ENCODE assay signal across 8 cellular contexts in genomic region chr3:5026046-5026362, GRCh38. TPM values are rescaled to one million over a fixed set of nuclear protein-coding genes. Genes with fewer than 3 reads are reported as not detected.
DNase-seq lines count a peak whose midpoint lies in the region; ATAC-seq and TF ChIP-seq lines count a peak whose summit lies in the region.

No MANE protein-coding gene starts in this region.

- TF ChIP-seq RAD21 in liver (IDR thresholded peaks at IDR 0.05) = no peak

- no peak for TF ChIP-seq EP300 in suprapubic skin (IDR thresholded peaks at IDR 0.05)

- 58 to 83% methylated on average over 2 to 5 of the region's 5 CpGs for WGBS in body of pancreas, 2 donors
- WGBS in liver = 51% methylated on average over 5 of the region's 5 CpGs
- WGBS in suprapubic skin = 75% methylated on average over 3 of the region's 5 CpGs

- H3K27me3 Mint-ChIP-seq in T-helper 2 cell treated with Interferon-gamma antibody and Interleukin-4, amounts not matched to agents 5 μg/mL and 100 μg/mL, for 36 hours (ENCODE audit: low read depth) = no peaks in the 10 kb centered on the region

- no peak for ATAC-seq in body of pancreas
- no peak for ATAC-seq in GM21390 (IDR thresholded peaks at IDR 0.05; ENCODE audit: unreplicated experiment)
- ATAC-seq in HG03565 (IDR thresholded peaks at IDR 0.05; ENCODE audit: unreplicated experiment) = no peak

- peak overlapping the region; percentile 3 for H3K27ac Mint-ChIP-seq in T-helper 2 cell treated with Interferon-gamma antibody and Interleukin-4, amounts not matched to agents 5 μg/mL and 100 μg/mL, for 36 hours

- no peak for TF ChIP-seq CTCF in body of pancreas (IDR thresholded peaks at IDR 0.05)
- no peak for TF ChIP-seq CTCF in liver (IDR thresholded peaks at IDR 0.05; ENCODE audit: low read depth, low read length, missing input control)
- TF ChIP-seq CTCF in suprapubic skin (IDR thresholded peaks at IDR 0.05) = no peak

- peaks cover 49% of the 10 kb centered on the region for H3K4me1 Mint-ChIP-seq in T-helper 2 cell treated with Interferon-gamma antibody and Interleukin-4, amounts not matched to agents 5 μg/mL and 100 μg/mL, for 36 hours (ENCODE audit: low read depth)

- TF ChIP-seq POLR2A in body of pancreas (IDR thresholded peaks at IDR 0.05) (no peak), suprapubic skin (IDR thresholded peaks at IDR 0.05) (no peak)

- no peaks in the 10 kb centered on the region for H3K36me3 Mint-ChIP-seq in T-helper 2 cell treated with Interferon-gamma antibody and Interleukin-4, amounts not matched to agents 5 μg/mL and 100 μg/mL, for 36 hours (ENCODE audit: low read depth)

- H3K36me3 ChIP-seq in body of pancreas (replicated peaks in 1 of 2; ENCODE audit: insufficient read depth in 1 of 2, low read depth in 2 of 2) = no peaks in the 10 kb centered on the region
- H3K36me3 ChIP-seq in liver (ENCODE audit: control insufficient read depth in 4 of 4, insufficient read depth in 3 of 4, low read depth in 1 of 4, low read length in 3 of 4) = no peaks in the 10 kb centered on the region
- no peaks in the 10 kb centered on the region for H3K36me3 ChIP-seq in suprapubic skin

- H3K9ac ChIP-seq in liver (ENCODE audit: low read depth in 1 of 2, low read length in 2 of 2) = peak overlapping the region in 1 of 2 donors; percentile 38

- no peaks in the 10 kb centered on the region for H3K9me3 Mint-ChIP-seq in T-helper 2 cell treated with Interferon-gamma antibody and Interleukin-4, amounts not matched to agents 5 μg/mL and 100 μg/mL, for 36 hours

- H3K27ac ChIP-seq in body of pancreas (peak overlapping the region; percentile 47 to 83 (median 62)), liver (ENCODE audit: low read depth in 1 of 2, low read length in 2 of 2) (peak overlapping the region; percentile 55 to 86), suprapubic skin (peak overlapping the region; percentile 63)

- H3K4me3 ChIP-seq in body of pancreas = no peak overlapping the region
- H3K4me3 ChIP-seq in liver (ENCODE audit: low read depth in 1 of 3, low read length in 3 of 3) = peak overlapping the region in 1 of 3 donors; percentile 53
- H3K4me3 ChIP-seq in suprapubic skin = peak overlapping the region; percentile 48

- H3K27me3 ChIP-seq in body of pancreas (no peaks in the 10 kb centered on the region), liver (ENCODE audit: control insufficient read depth in 4 of 4, insufficient read depth in 4 of 4, low read length in 3 of 4) (no peaks in the 10 kb centered on the region), suprapubic skin (no peaks in the 10 kb centered on the region)

- H3K9me3 ChIP-seq in body of pancreas (no peaks in the 10 kb centered on the region), liver (ENCODE audit: control insufficient read depth in 4 of 4, low read length in 3 of 4) (no peaks in the 10 kb centered on the region), suprapubic skin (no peaks in the 10 kb centered on the region)

- DNase-seq in T-helper 2 cell treated with Interferon-gamma antibody and Interleukin-4, amounts not matched to agents 5 μg/mL and 100 μg/mL, for 36 hours (ENCODE audit: low spot score) = no peak
- no peak for DNase-seq in T-helper 2 cell
- DNase-seq in body of pancreas = peak in 1 of 4 donors; percentile 26
- DNase-seq in suprapubic skin (ENCODE audit: low spot score in 2 of 2) = no peak
- no peak for DNase-seq in DMS153 (lab: John Stamatoyannopoulos, UW)

- intact Hi-C loops in body of pancreas (cut with DNase I) = no loop called here

- H3K4me1 ChIP-seq in body of pancreas = peaks cover 21% of the 10 kb centered on the region
- peaks cover 0 to 5% (median 1%) of the 10 kb centered on the region in 4 donors for H3K4me1 ChIP-seq in liver (ENCODE audit: control insufficient read depth in 4 of 4, insufficient read depth in 4 of 4, low read length in 3 of 4)
- peaks cover 20% of the 10 kb centered on the region for H3K4me1 ChIP-seq in suprapubic skin

- H3K4me3 Mint-ChIP-seq in T-helper 2 cell treated with Interferon-gamma antibody and Interleukin-4, amounts not matched to agents 5 μg/mL and 100 μg/mL, for 36 hours = peak overlapping the region; percentile 36

TF ChIP-seq in liver, 16 proteins besides CTCF, POLR2A, EP300 and RAD21:
- TF ChIP-seq FOXA1 (IDR thresholded peaks at IDR 0.05) (no peak), ATF3 (IDR thresholded peaks at IDR 0.05) (no peak), MAX (IDR thresholded peaks at IDR 0.05) (no peak), HNF4A (conservative IDR thresholded peaks at IDR 0.05) (no peak), REST (IDR thresholded peaks at IDR 0.05) (no peak), JUND (IDR thresholded peaks at IDR 0.05) (no peak), ZBTB33 (IDR thresholded peaks at IDR 0.05) (no peak), TAF1 (conservative IDR thresholded peaks at IDR 0.05) (no peak), HNF4G (IDR thresholded peaks at IDR 0.05) (no peak), SP1 (IDR thresholded peaks at IDR 0.05) (no peak), YY1 (IDR thresholded peaks at IDR 0.05) (no peak), EGR1 (IDR thresholded peaks at IDR 0.05; ENCODE audit: low read depth in 2 of 2) (no peak), RXRA (IDR thresholded peaks at IDR 0.05) (no peak), GABPA (IDR thresholded peaks at IDR 0.05 in 1 of 2, conservative IDR thresholded peaks at IDR 0.05 in 1 of 2) (no peak)
TF ChIP-seq in liver: peak in this region for 0.

RNA-seq across cellular contexts. Expression of gene BHLHE40, which starts 46.8 kb away (rescaled TPM):
- total RNA-seq in body of pancreas = 10 to 100 TPM; 28.5 to 30.3 TPM
- 10 to 100 TPM in 1 of 2 donors, 1 to 10 TPM in 1; 8.2 to 28.4 TPM for total RNA-seq in liver
- 10 to 100 TPM; 17.2 to 18.7 TPM for polyA plus RNA-seq in liver
- total RNA-seq in suprapubic skin = 100 to 1,000 TPM in 1 of 4 donors, 10 to 100 TPM in 3; 63.0 to 154 (median 93.3) TPM
